In genomic region chr11:37171451-37171850, GRCh38 we compare ENCODE assay signal across 33 cellular contexts.
"Had no signal": no experiment of that assay in that cellular context is flagged by ENCODE, and none has a peak within 500 bp of the region (broad histone marks: within the 10 kb centered on the region; RNA-seq: fewer than 3 reads in every experiment).

No MANE protein-coding gene starts in this region.

- H3K27ac Mint-ChIP-seq: activated B cell treated with CpG ODN at 0.5 μM for 24 hours; activated CD4-positive, alpha-beta memory T cell treated with anti-CD3 and anti-CD28 coated beads for 36 hours; activated CD4-positive, alpha-beta T cell treated with anti-CD3 and anti-CD28 coated beads, Interleukin-2, amount 10 ng/mL, durations not matched to agents 24 days and 14 days; activated CD8-positive, alpha-beta T cell treated with anti-CD3 and anti-CD28 coated beads for 36 hours; activated naive CD4-positive, alpha-beta T cell treated with anti-CD3 and anti-CD28 coated beads for 36 hours; activated naive CD4-positive, alpha-beta T cell treated with anti-CD3 and anti-CD28 coated beads, Interleukin-2, amount 50 U/mL, for 72 hours; activated naive CD8-positive, alpha-beta T cell treated with anti-CD3 and anti-CD28 coated beads for 36 hours; activated T-cell treated with anti-CD3 and anti-CD28 coated beads, Interleukin-2, amount 50 U/mL, for 72 hours; activated T-helper 1 cell treated with anti-CD3 and anti-CD28 coated beads, Interleukin-12 subunit alpha, Interleukin-12 subunit beta, Interleukin-2, Interleukin-4 antibody, amounts not matched to agents 30 ng/mL and 10 ng/mL and 1 ng/mL, durations not matched to agents 14 hours and 24 hours and 36 hours; activated T-helper 17 cell treated with anti-CD3 and anti-CD28 coated beads, Interleukin-2, amount 50 U/mL, for 72 hours; T-helper 1 cell treated with Interleukin-12 subunit alpha and Interleukin-12 subunit beta and Interleukin-4 antibody, amounts not matched to agents 30 μg/mL and 1 μg/mL, for 36 hours; T-helper 2 cell treated with Interferon-gamma antibody and Interleukin-4, amounts not matched to agents 5 μg/mL and 100 μg/mL, for 36 hours had no signal

- DNase-seq: activated B cell treated with CpG ODN at 0.5 μM for 24 hours; activated CD4-positive, alpha-beta memory T cell treated with anti-CD3 and anti-CD28 coated beads for 36 hours; activated CD4-positive, alpha-beta T cell treated with anti-CD3 and anti-CD28 coated beads for 4 hours; activated CD4-positive, alpha-beta T cell treated with anti-CD3 and anti-CD28 coated beads, Interleukin-2, amount 10 ng/mL, durations not matched to agents 24 days and 14 days; activated CD4-positive, alpha-beta T cell treated with anti-CD3 and anti-CD28 coated beads, Interleukin-2, amount 50 U/mL, for 1 hour; activated CD4-positive, alpha-beta T cell treated with anti-CD3 and anti-CD28 coated beads, Interleukin-2, amount 50 U/mL, for 4 hours; activated CD4-positive, CD25-positive, alpha-beta regulatory T cell treated with anti-CD3 and anti-CD28 coated beads, Interleukin-2, amount 50 U/mL, for 72 hours; activated CD8-positive, alpha-beta memory T cell treated with anti-CD3 and anti-CD28 coated beads, Interleukin-2, amount 50 U/mL, for 4 hours; activated CD8-positive, alpha-beta T cell treated with anti-CD3 and anti-CD28 coated beads for 36 hours; activated effector memory CD4-positive, alpha-beta T cell treated with anti-CD3 and anti-CD28 coated beads, Interleukin-2, amount 50 U/mL, for 16 hours; activated gamma-delta T cell treated with Interleukin-2 at 50 U/mL for 16 hours; activated naive CD4-positive, alpha-beta T cell; activated naive CD4-positive, alpha-beta T cell treated with anti-CD3 and anti-CD28 coated beads for 36 hours; activated naive CD4-positive, alpha-beta T cell treated with anti-CD3 and anti-CD28 coated beads, Interleukin-2, amount 50 U/mL, for 16 hours; activated naive CD8-positive, alpha-beta T cell treated with anti-CD3 and anti-CD28 coated beads for 36 hours; activated T-cell treated with anti-CD3 and anti-CD28 coated beads for 4 hours; activated T-cell treated with anti-CD3 and anti-CD28 coated beads, Interleukin-2, amount 50 U/mL, for 1 hour; activated T-cell treated with anti-CD3 and anti-CD28 coated beads, Interleukin-2, amount 50 U/mL, for 4 hours; activated T-cell treated with anti-CD3 and anti-CD28 coated beads, Interleukin-2, amount 50 U/mL, for 72 hours; adrenal gland; amniotic stem cell; aorta; body of pancreas; brain microvascular endothelial cell; central memory CD4-positive, alpha-beta T cell; T-helper 1 cell; T-helper 2 cell; T-helper 9 cell had no signal

- H3K9me3 Mint-ChIP-seq: activated B cell treated with CpG ODN at 0.5 μM for 24 hours had no signal

- H3K4me1 Mint-ChIP-seq: activated B cell treated with CpG ODN at 0.5 μM for 24 hours; activated CD4-positive, alpha-beta T cell treated with anti-CD3 and anti-CD28 coated beads, Interleukin-2, amount 10 ng/mL, durations not matched to agents 24 days and 14 days; activated naive CD8-positive, alpha-beta T cell treated with anti-CD3 and anti-CD28 coated beads for 36 hours; activated T-helper 17 cell treated with anti-CD3 and anti-CD28 coated beads, Interleukin-2, amount 50 U/mL, for 72 hours had no signal

- H3K36me3 Mint-ChIP-seq: activated CD4-positive, alpha-beta memory T cell treated with anti-CD3 and anti-CD28 coated beads for 36 hours; activated naive CD8-positive, alpha-beta T cell treated with anti-CD3 and anti-CD28 coated beads for 36 hours had no signal

- H3K4me3 Mint-ChIP-seq: activated B cell treated with CpG ODN at 0.5 μM for 24 hours; activated CD4-positive, alpha-beta memory T cell treated with anti-CD3 and anti-CD28 coated beads for 36 hours; activated CD4-positive, alpha-beta T cell treated with anti-CD3 and anti-CD28 coated beads, Interleukin-2, amount 10 ng/mL, durations not matched to agents 24 days and 14 days; activated CD8-positive, alpha-beta T cell treated with anti-CD3 and anti-CD28 coated beads for 36 hours; activated naive CD4-positive, alpha-beta T cell treated with anti-CD3 and anti-CD28 coated beads for 36 hours; activated naive CD8-positive, alpha-beta T cell treated with anti-CD3 and anti-CD28 coated beads for 36 hours; activated T-cell treated with anti-CD3 and anti-CD28 coated beads, Interleukin-2, amount 50 U/mL, for 4 hours; activated T-cell treated with anti-CD3 and anti-CD28 coated beads, Interleukin-2, amount 50 U/mL, for 72 hours; activated T-helper 1 cell treated with anti-CD3 and anti-CD28 coated beads, Interleukin-12 subunit alpha, Interleukin-12 subunit beta, Interleukin-2, Interleukin-4 antibody, amounts not matched to agents 30 ng/mL and 10 ng/mL and 1 ng/mL, durations not matched to agents 14 hours and 24 hours and 36 hours; activated T-helper 17 cell treated with anti-CD3 and anti-CD28 coated beads, Interleukin-2, amount 50 U/mL, for 72 hours; T-helper 1 cell treated with Interleukin-12 subunit alpha and Interleukin-12 subunit beta and Interleukin-4 antibody, amounts not matched to agents 30 μg/mL and 1 μg/mL, for 36 hours; T-helper 2 cell treated with Interferon-gamma antibody and Interleukin-4, amounts not matched to agents 5 μg/mL and 100 μg/mL, for 36 hours had no signal

- H3K27me3 Mint-ChIP-seq: activated B cell treated with CpG ODN at 0.5 μM for 24 hours; activated CD4-positive, alpha-beta memory T cell treated with anti-CD3 and anti-CD28 coated beads for 36 hours; activated CD4-positive, alpha-beta T cell treated with anti-CD3 and anti-CD28 coated beads, Interleukin-2, amount 10 ng/mL, durations not matched to agents 24 days and 14 days; activated CD8-positive, alpha-beta T cell treated with anti-CD3 and anti-CD28 coated beads for 36 hours; activated naive CD8-positive, alpha-beta T cell treated with anti-CD3 and anti-CD28 coated beads for 36 hours; activated T-helper 17 cell treated with anti-CD3 and anti-CD28 coated beads, Interleukin-2, amount 50 U/mL, for 72 hours had no signal
